Comparison of ENCODE assay signal across 8 cellular contexts in the genomic region with DNA sequence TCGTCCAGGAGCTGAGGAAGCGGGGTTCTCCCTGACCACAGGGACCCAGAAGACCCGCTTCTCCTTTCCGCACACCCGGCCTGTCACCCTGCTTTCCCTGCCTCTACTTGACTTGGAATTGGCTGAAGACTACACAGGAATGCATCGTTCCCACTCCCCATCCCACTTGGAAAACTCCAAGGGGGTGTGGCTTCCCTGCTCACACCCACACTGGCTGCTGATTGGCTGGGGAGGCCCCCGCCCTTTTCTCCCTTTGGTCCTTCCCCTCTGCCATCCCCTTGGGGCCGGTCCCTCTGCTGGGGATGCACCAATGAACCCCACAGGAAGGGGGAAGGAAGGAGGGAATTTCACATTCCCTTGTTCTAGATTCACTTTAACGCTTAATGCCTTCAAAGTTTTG. TPM values are rescaled to one million over a fixed set of nuclear protein-coding genes. Genes with fewer than 3 reads are reported as not detected.
DNase-seq lines count a peak whose midpoint lies in the region; ATAC-seq and TF ChIP-seq lines count a peak whose summit lies in the region.

No MANE protein-coding gene starts in this region.

- no peaks in the 10 kb centered on the region for H3K9me3 Mint-ChIP-seq in CD8-positive, alpha-beta memory T cell
- H3K9me3 Mint-ChIP-seq in T-cell, result no peaks in the 10 kb centered on the region

- 69% methylated on average over 9 of the region's 9 CpGs for WGBS in liver
- WGBS in spleen, 5 donors, result 47 to 64% (median 61%) methylated on average over 9 of the region's 9 CpGs

- POLR2A ChIA-PET in CD8-positive, alpha-beta memory T cell (lab: Charles Lee), result interaction anchor here (0.8 kb wide), 1 partner anchor 18 kb away, joined by 3 read pairs; no protein-coding TSS in a partner anchor
- POLR2A ChIA-PET in T-cell (lab: Charles Lee), result no interaction called here

- intact Hi-C loops in spleen (cut with DNase I; ENCODE audit: low total_unique reads), result no loop called here

- H3K27ac Mint-ChIP-seq in CD8-positive, alpha-beta memory T cell, result no peak overlapping the region
- no peak overlapping the region for H3K27ac Mint-ChIP-seq in T-cell

- TF ChIP-seq POLR2A in spleen (IDR thresholded peaks at IDR 0.05), result no peak

- H3K4me3 ChIP-seq in liver (ENCODE audit: low read depth in 1 of 3, low read length in 3 of 3) (no peak overlapping the region), spleen (no peak overlapping the region)
- no peak overlapping the region for H3K4me3 ChIP-seq in CD8-positive, alpha-beta memory T cell (ENCODE audit: low read length)

- no peaks in the 10 kb centered on the region for H3K27me3 Mint-ChIP-seq in CD8-positive, alpha-beta memory T cell
- H3K27me3 Mint-ChIP-seq in T-cell, result no peaks in the 10 kb centered on the region

- H3K36me3 Mint-ChIP-seq in CD8-positive, alpha-beta memory T cell, result peaks cover 5 to 57% (median 9%) of the 10 kb centered on the region in 3 donors
- H3K36me3 Mint-ChIP-seq in T-cell, result peaks cover 13% of the 10 kb centered on the region

- no peak for TF ChIP-seq RAD21 in liver (IDR thresholded peaks at IDR 0.05)

- no peaks in the 10 kb centered on the region for H3K9me3 ChIP-seq in liver (ENCODE audit: control insufficient read depth in 4 of 4, low read length in 3 of 4)
- no peaks in the 10 kb centered on the region for H3K9me3 ChIP-seq in CD8-positive, alpha-beta memory T cell (ENCODE audit: low read length)
- peaks cover 0 to under 1% (median 0%) of the 10 kb centered on the region in 8 donors for H3K9me3 ChIP-seq in spleen

- no peak for TF ChIP-seq CTCF in liver (IDR thresholded peaks at IDR 0.05; ENCODE audit: low read depth, low read length, missing input control)
- TF ChIP-seq CTCF in spleen (IDR thresholded peaks at IDR 0.05 in 8 of 11, conservative IDR thresholded peaks at IDR 0.05 in 3 of 11), result no peak

- CTCF ChIA-PET in CD8-positive, alpha-beta memory T cell (lab: Charles Lee), result interaction anchor here (0.9 to 1.0 kb wide), 2 partner anchors 11 to 27 kb away, joined by 3 to 4 read pairs; no protein-coding TSS in a partner anchor
- CTCF ChIA-PET in T-cell (lab: Charles Lee), result no interaction called here

- H3K27ac ChIP-seq in caudate nucleus (ENCODE audit: low read depth, low read length), result no peak overlapping the region
- H3K27ac ChIP-seq in liver (ENCODE audit: low read depth in 1 of 2, low read length in 2 of 2), result no peak overlapping the region
- no peak overlapping the region for H3K27ac ChIP-seq in CD8-positive, alpha-beta memory T cell (ENCODE audit: low read depth, low read length)
- H3K27ac ChIP-seq in spleen, result peak overlapping the region in 3 of 8 donors; percentile 38 to 55 (median 49)

- H3K36me3 ChIP-seq in liver (ENCODE audit: control insufficient read depth in 4 of 4, insufficient read depth in 3 of 4, low read depth in 1 of 4, low read length in 3 of 4) (peaks cover 0 to 17% (median 4%) of the 10 kb centered on the region in 4 donors), spleen (peaks cover 2 to 72% (median 65%) of the 10 kb centered on the region in 6 donors)
- peaks cover 16% of the 10 kb centered on the region for H3K36me3 ChIP-seq in CD8-positive, alpha-beta memory T cell (ENCODE audit: insufficient read depth, low read length)

- ATAC-seq in T-cell (replicated peaks in 1 of 4), result no peak
- ATAC-seq in GM21529 (IDR thresholded peaks at IDR 0.05; ENCODE audit: unreplicated experiment), result no peak

- no peak overlapping the region for H3K9ac ChIP-seq in liver (ENCODE audit: low read depth in 1 of 2, low read length in 2 of 2)

- H3K4me1 Mint-ChIP-seq in CD8-positive, alpha-beta memory T cell, result peaks cover 17 to 25% (median 19%) of the 10 kb centered on the region in 3 donors
- peaks cover 24 to 28% (median 26%) of the 10 kb centered on the region in 3 donors for H3K4me1 Mint-ChIP-seq in T-cell

- H3K4me1 ChIP-seq in liver (ENCODE audit: control insufficient read depth in 4 of 4, insufficient read depth in 4 of 4, low read length in 3 of 4) (peaks cover 5 to 23% (median 9%) of the 10 kb centered on the region in 4 donors), spleen (peaks cover 8 to 89% (median 52%) of the 10 kb centered on the region in 6 donors)
- peaks cover 9% of the 10 kb centered on the region for H3K4me1 ChIP-seq in CD8-positive, alpha-beta memory T cell (ENCODE audit: insufficient read depth, low read length)

- peak overlapping the region in 1 of 7 donors; percentile 44 for H3K4me3 Mint-ChIP-seq in CD8-positive, alpha-beta memory T cell
- no peak overlapping the region for H3K4me3 Mint-ChIP-seq in T-cell

- DNase-seq in DMS114 treated with DMSO at 0.1 percent for 48 hours (lab: John Stamatoyannopoulos, UW; ENCODE audit: unreplicated experiment), result peak; percentile 45
- DNase-seq in NCI-H146 treated with DMSO at 0.1 percent for 48 hours (lab: John Stamatoyannopoulos, UW; ENCODE audit: unreplicated experiment), result peak; percentile 44
- DNase-seq in caudate nucleus (lab: John Stamatoyannopoulos, UW), result peak in 55 of 61 donors; percentile 13 to 89 (median 54)
- no peak for DNase-seq in CD8-positive, alpha-beta memory T cell
- DNase-seq in T-cell, result no peak
- DNase-seq in spleen, result no peak

- H3K27me3 ChIP-seq in liver (ENCODE audit: control insufficient read depth in 4 of 4, insufficient read depth in 4 of 4, low read length in 3 of 4) (no peaks in the 10 kb centered on the region), spleen (replicated peaks in 1 of 7) (no peaks in the 10 kb centered on the region)
- no peaks in the 10 kb centered on the region for H3K27me3 ChIP-seq in CD8-positive, alpha-beta memory T cell (ENCODE audit: insufficient read depth, low read length, poor library complexity, severe bottlenecking)

TF ChIP-seq in liver, 16 proteins besides CTCF, POLR2A, EP300 and RAD21:
- peak; percentile 63 for TF ChIP-seq SP1 (IDR thresholded peaks at IDR 0.05)
- TF ChIP-seq RXRA (IDR thresholded peaks at IDR 0.05), result no peak

RNA-seq across cellular contexts. Expression of a gene that starts 18.9 kb away (rescaled TPM):
- 10 to 100 TPM; 20.2 to 29.1 TPM for total RNA-seq in liver
- polyA plus RNA-seq in liver, result 10 to 100 TPM in 1 of 2 donors, 1 to 10 TPM in 1; 7.3 to 25.3 TPM
- total RNA-seq in CD8-positive, alpha-beta memory T cell, result 100 to 1,000 TPM; 154 to 170 TPM
- 61.8 TPM for polyA plus RNA-seq in CD8-positive, alpha-beta memory T cell
- total RNA-seq in T-cell, result 100 to 1,000 TPM in 3 of 5 donors, 10 to 100 TPM in 2; 77.4 to 113 (median 101) TPM
- 100 to 1,000 TPM; 146 to 386 (median 221) TPM for total RNA-seq in spleen
- 100 to 1,000 TPM; 154 to 210 (median 161) TPM for polyA plus RNA-seq in spleen

RNA-seq across cellular contexts. Expression of a gene that starts 27.9 kb away (rescaled TPM):
- total RNA-seq in liver, result 1 to 10 TPM in 1 of 2 donors, under 1 TPM in 1; 0.17 to 1.5 TPM
- polyA plus RNA-seq in liver, result under 1 TPM; 0.45 to 0.49 TPM
- total RNA-seq in CD8-positive, alpha-beta memory T cell, result 1 to 10 TPM; 2.5 to 3.3 TPM
- 4.6 TPM for polyA plus RNA-seq in CD8-positive, alpha-beta memory T cell
- 10 to 100 TPM in 2 of 5 donors, 1 to 10 TPM in 3; 5.6 to 14.6 (median 10.0) TPM for total RNA-seq in T-cell
- 10 to 100 TPM in 2 of 7 donors, 1 to 10 TPM in 5; 6.3 to 21.4 (median 9.6) TPM for total RNA-seq in spleen
- 10 to 100 TPM in 2 of 3 donors, 1 to 10 TPM in 1; 9.5 to 13.4 (median 10.7) TPM for polyA plus RNA-seq in spleen

RNA-seq across cellular contexts. Expression of a gene that starts 29.3 kb away (rescaled TPM):
- total RNA-seq in liver, result 1 to 10 TPM; 1.0 to 1.6 TPM
- polyA plus RNA-seq in liver, result 1 to 10 TPM; 1.3 to 3.5 TPM
- 1 to 10 TPM; 2.7 to 3.7 TPM for total RNA-seq in CD8-positive, alpha-beta memory T cell
- polyA plus RNA-seq in CD8-positive, alpha-beta memory T cell, result 0.71 TPM
- total RNA-seq in T-cell, result 1 to 10 TPM; 1.7 to 2.5 (median 2.2) TPM
- total RNA-seq in spleen, result 10 to 100 TPM in 6 of 7 donors, 1 to 10 TPM in 1; 9.2 to 22.6 (median 15.1) TPM
- polyA plus RNA-seq in spleen, result 1 to 10 TPM; 4.9 to 7.9 (median 7.6) TPM

RNA-seq across cellular contexts. Expression of a gene that starts 58.3 kb away (rescaled TPM):
- total RNA-seq in liver (1 to 10 TPM in 1 of 2 donors, under 1 TPM in 1; 0.28 to 1.3 TPM), T-cell (1,000 to 10,000 TPM in 1 of 5 donors, 100 to 1,000 TPM in 1, 10 to 100 TPM in 1, 1 to 10 TPM in 2; 6.7 to 1,173 (median 10.4) TPM), spleen (10 to 100 TPM in 2 of 7 donors, 1 to 10 TPM in 4, under 1 TPM in 1; 0.92 to 41.7 (median 1.6) TPM)
- polyA plus RNA-seq in liver (under 1 TPM; 0.18 to 0.51 TPM), spleen (1 to 10 TPM in 2 of 3 donors, under 1 TPM in 1; 0.42 to 2.2 (median 1.3) TPM)
- total RNA-seq in CD8-positive, alpha-beta memory T cell, result 10 to 100 TPM; 21.6 to 22.1 TPM
- 48.2 TPM for polyA plus RNA-seq in CD8-positive, alpha-beta memory T cell

RNA-seq across cellular contexts. Expression of a gene that starts 58.5 kb away (rescaled TPM):
- total RNA-seq in liver (1 to 10 TPM; 3.8 to 6.7 TPM), T-cell (10 to 100 TPM in 2 of 5 donors, 1 to 10 TPM in 3; 7.9 to 11.4 (median 9.6) TPM), spleen (10 to 100 TPM; 13.6 to 18.4 (median 16.7) TPM)
- polyA plus RNA-seq in liver (1 to 10 TPM; 5.8 to 9.4 TPM), spleen (1 to 10 TPM; 2.8 to 7.7 (median 3.0) TPM)
- total RNA-seq in CD8-positive, alpha-beta memory T cell, result 10 to 100 TPM; 14.2 to 17.5 TPM
- polyA plus RNA-seq in CD8-positive, alpha-beta memory T cell, result 18.1 TPM

Comparison
In these comparisons a context has a peak if more than half of its experiments do, and no peak if none do; other contexts are left out.
1. DNase-seq: peak in DMS114 treated with DMSO at 0.1 percent for 48 hours (single experiment), NCI-H146 treated with DMSO at 0.1 percent for 48 hours (single experiment) and caudate nucleus (55 of 61); none in CD8-positive, alpha-beta memory T cell (0 of 5), T-cell (0 of 34) and spleen (single experiment).